ENCODE assay signal across 28 cellular contexts in genomic region chr3:87558482-87558881, GRCh38.
"Had no signal": no experiment of that assay in that cellular context is flagged by ENCODE, and none has a peak within 500 bp of the region (broad histone marks: within the 10 kb centered on the region; RNA-seq: fewer than 3 reads in every experiment).

No MANE protein-coding gene starts in this region.

- H3K36me3 ChIP-seq: colonic mucosa, esophagus muscularis mucosa, esophagus squamous epithelium, gastrocnemius medialis, gastroesophageal sphincter, heart left ventricle, heart right ventricle had no signal

- H3K27me3 ChIP-seq: colonic mucosa, dorsolateral prefrontal cortex, esophagus muscularis mucosa, esophagus squamous epithelium, foreskin keratinocyte, gastrocnemius medialis, gastroesophageal sphincter, heart left ventricle, heart right ventricle had no signal

- ATAC-seq: effector memory CD8-positive, alpha-beta T cell; esophagus mucosa; foreskin keratinocyte; gastrocnemius medialis; gastroesophageal sphincter; heart left ventricle; heart right ventricle had no signal

- FAIRE-seq: colon, endometrium, endothelial cell of umbilical vein, frontal cortex had no signal

- H3K27ac ChIP-seq: colonic mucosa, coronary artery, dorsolateral prefrontal cortex, epithelial cell of prostate, esophagus muscularis mucosa, esophagus squamous epithelium, foreskin keratinocyte, gastrocnemius medialis, gastroesophageal sphincter, heart left ventricle, heart right ventricle had no signal

- H3K4me3 Mint-ChIP-seq: dendritic cell treated with granulocyte-macrophage colony-stimulating factor and Interleukin-4, amounts not matched to agents 40 ng/mL and 50 ng/mL, for 4 days; effector memory CD8-positive, alpha-beta T cell had no signal

- H3K9me3 ChIP-seq: colonic mucosa, esophagus muscularis mucosa, esophagus squamous epithelium, gastrocnemius medialis had no signal

- DNase-seq: colonic mucosa; cortex of kidney; dermis blood vessel endothelial cell; dorsolateral prefrontal cortex; effector CD4-positive, alpha-beta T cell; effector CD8-positive, alpha-beta T cell; effector memory CD4-positive, alpha-beta T cell; effector memory CD8-positive, alpha-beta T cell; erythroblast; esophagus squamous epithelium; foreskin fibroblast; foreskin keratinocyte; foreskin melanocyte; gastrocnemius medialis; glutamatergic neuron; head of caudate nucleus; heart left ventricle; heart right ventricle had no signal

- H3K27me3 Mint-ChIP-seq: dendritic cell treated with granulocyte-macrophage colony-stimulating factor and Interleukin-4, amounts not matched to agents 40 ng/mL and 50 ng/mL, for 4 days; effector memory CD8-positive, alpha-beta T cell had no signal

- H3K27ac Mint-ChIP-seq: dendritic cell treated with granulocyte-macrophage colony-stimulating factor and Interleukin-4, amounts not matched to agents 40 ng/mL and 50 ng/mL, for 4 days; effector memory CD8-positive, alpha-beta T cell had no signal

- H3K4me1 ChIP-seq: colonic mucosa, esophagus muscularis mucosa, esophagus squamous epithelium, foreskin keratinocyte, gastrocnemius medialis, gastroesophageal sphincter, heart left ventricle, heart right ventricle had no signal

- H3K9me3 Mint-ChIP-seq: dendritic cell treated with granulocyte-macrophage colony-stimulating factor and Interleukin-4, amounts not matched to agents 40 ng/mL and 50 ng/mL, for 4 days; effector memory CD8-positive, alpha-beta T cell had no signal

- H3K4me3 ChIP-seq: colonic mucosa, coronary artery, dorsolateral prefrontal cortex, esophagus muscularis mucosa, esophagus squamous epithelium, gastrocnemius medialis, gastroesophageal sphincter, heart left ventricle, heart right ventricle had no signal
